In genomic region chr16:2996298-2996697, GRCh38 we compare ENCODE assay signal across 39 cellular contexts. TPM values are rescaled to one million over a fixed set of nuclear protein-coding genes. Genes with fewer than 3 reads are reported as not detected.
"Had no signal": no experiment of that assay in that cellular context is flagged by ENCODE, and none has a peak within 500 bp of the region (broad histone marks: within the 10 kb centered on the region; RNA-seq: fewer than 3 reads in every experiment).

No MANE protein-coding gene starts in this region.

- H3K9me3 ChIP-seq: ascending aorta had no signal

- H3K9me3 Mint-ChIP-seq: activated CD4-positive, alpha-beta memory T cell treated with anti-CD3 and anti-CD28 coated beads, Interleukin-2, amount 10 ng/mL, durations not matched to agents 7 days and 5 days; activated CD4-positive, alpha-beta T cell treated with anti-CD3 and anti-CD28 coated beads, Interleukin-2, amount 10 ng/mL, durations not matched to agents 7 days and 5 days; activated naive CD4-positive, alpha-beta T cell treated with anti-CD3 and anti-CD28 coated beads, Interleukin-2, amount 10 ng/mL, durations not matched to agents 7 days and 5 days; activated naive CD4-positive, alpha-beta T cell treated with anti-CD3 and anti-CD28 coated beads, Interleukin-2, amount 50 U/mL, for 24 hours; activated naive CD8-positive, alpha-beta T cell treated with anti-CD3 and anti-CD28 coated beads, Interleukin-2, amount 10 ng/mL, durations not matched to agents 7 days and 5 days; activated naive CD8-positive, alpha-beta T cell treated with anti-CD3 and anti-CD28 coated beads, Interleukin-2, amount 50 U/mL, for 24 hours; activated T-cell treated with anti-CD3 and anti-CD28 coated beads, Interleukin-2, amount 50 U/mL, for 24 hours; activated T-helper 2 cell treated with anti-CD3 and anti-CD28 coated beads, Interferon-gamma antibody, Interleukin-2, Interleukin-4, amounts not matched to agents 10 μg/mL and 5 μg/mL and 100 μg/mL, durations not matched to agents 14 hours and 24 hours and 36 hours; brain; central memory CD8-positive, alpha-beta T cell; T-helper 1 cell treated with Interleukin-12 subunit alpha and Interleukin-12 subunit beta and Interleukin-4 antibody, amounts not matched to agents 30 μg/mL and 1 μg/mL, for 36 hours; T-helper 2 cell treated with Interferon-gamma antibody and Interleukin-4, amounts not matched to agents 5 μg/mL and 100 μg/mL, for 36 hours; WTC11 had no signal

- DNase-seq: activated CD4-positive, alpha-beta memory T cell treated with anti-CD3 and anti-CD28 coated beads, Interleukin-2, amount 10 ng/mL, durations not matched to agents 7 days and 5 days; activated CD4-positive, alpha-beta T cell treated with anti-CD3 and anti-CD28 coated beads for 1 hour; activated CD4-positive, alpha-beta T cell treated with anti-CD3 and anti-CD28 coated beads for 36 hours; activated CD4-positive, alpha-beta T cell treated with anti-CD3 and anti-CD28 coated beads for 48 hours; activated CD4-positive, alpha-beta T cell treated with anti-CD3 and anti-CD28 coated beads, Interleukin-2, amount 10 ng/mL, durations not matched to agents 7 days and 5 days; activated CD4-positive, alpha-beta T cell treated with anti-CD3 and anti-CD28 coated beads, Interleukin-2, amount 50 U/mL, for 48 hours; activated CD4-positive, CD25-positive, alpha-beta regulatory T cell; activated CD8-positive, alpha-beta memory T cell treated with anti-CD3 and anti-CD28 coated beads for 24 hours; activated CD8-positive, alpha-beta memory T cell treated with anti-CD3 and anti-CD28 coated beads, Interleukin-2, amount 10 ng/mL, durations not matched to agents 7 days and 5 days; activated CD8-positive, alpha-beta memory T cell treated with anti-CD3 and anti-CD28 coated beads, Interleukin-2, amount 50 U/mL, for 48 hours; activated CD8-positive, alpha-beta T cell treated with anti-CD3 and anti-CD28 coated beads, Interleukin-2, amount 10 ng/mL, durations not matched to agents 7 days and 5 days; activated effector memory CD4-positive, alpha-beta T cell treated with Interleukin-2 at 50 U/mL for 16 hours; activated gamma-delta T cell; activated naive CD4-positive, alpha-beta T cell treated with anti-CD3 and anti-CD28 coated beads, Interleukin-2, amount 10 ng/mL, durations not matched to agents 7 days and 5 days; activated naive CD4-positive, alpha-beta T cell treated with Interleukin-2 at 50 U/mL for 16 hours; activated naive CD8-positive, alpha-beta T cell treated with anti-CD3 and anti-CD28 coated beads, Interleukin-2, amount 10 ng/mL, durations not matched to agents 7 days and 5 days; activated naive CD8-positive, alpha-beta T cell treated with anti-CD3 and anti-CD28 coated beads, Interleukin-2, amount 50 U/mL, for 24 hours; activated T-cell treated with anti-CD3 and anti-CD28 coated beads, Interleukin-2, amount 50 U/mL, for 24 hours; activated T-cell treated with anti-CD3 and anti-CD28 coated beads, Interleukin-2, amount 50 U/mL, for 48 hours; amygdala; anterior cingulate cortex; caudate nucleus; cerebellar nuclear complex; T-helper 2 cell; T-helper 9 cell; WERI-Rb-1 had no signal

- H3K4me1 ChIP-seq: ascending aorta had no signal

- H3K27me3 Mint-ChIP-seq: activated CD4-positive, alpha-beta T cell treated with anti-CD3 and anti-CD28 coated beads for 36 hours; activated naive CD4-positive, alpha-beta T cell treated with anti-CD3 and anti-CD28 coated beads, Interleukin-2, amount 50 U/mL, for 24 hours; activated naive CD8-positive, alpha-beta T cell; activated naive CD8-positive, alpha-beta T cell treated with anti-CD3 and anti-CD28 coated beads, Interleukin-2, amount 10 ng/mL, durations not matched to agents 7 days and 5 days had no signal

- H3K4me3 ChIP-seq: ascending aorta, cardiac muscle cell had no signal

- H3K36me3 Mint-ChIP-seq: activated CD8-positive, alpha-beta memory T cell treated with anti-CD3 and anti-CD28 coated beads, Interleukin-2, amount 10 ng/mL, durations not matched to agents 7 days and 5 days; activated naive CD4-positive, alpha-beta T cell treated with anti-CD3 and anti-CD28 coated beads, Interleukin-2, amount 10 ng/mL, durations not matched to agents 7 days and 5 days; activated naive CD4-positive, alpha-beta T cell treated with anti-CD3 and anti-CD28 coated beads, Interleukin-2, amount 50 U/mL, for 24 hours; activated naive CD8-positive, alpha-beta T cell; activated naive CD8-positive, alpha-beta T cell treated with anti-CD3 and anti-CD28 coated beads, Interleukin-2, amount 10 ng/mL, durations not matched to agents 7 days and 5 days; brain; WTC11 had no signal

- H3K36me3 ChIP-seq: ascending aorta, cardiac muscle cell, WERI-Rb-1 had no signal

- H3K27ac Mint-ChIP-seq: activated CD4-positive, alpha-beta memory T cell treated with anti-CD3 and anti-CD28 coated beads, Interleukin-2, amount 10 ng/mL, durations not matched to agents 7 days and 5 days; activated CD4-positive, alpha-beta T cell treated with anti-CD3 and anti-CD28 coated beads for 36 hours; activated CD4-positive, alpha-beta T cell treated with anti-CD3 and anti-CD28 coated beads, Interleukin-2, amount 10 ng/mL, durations not matched to agents 7 days and 5 days; activated CD8-positive, alpha-beta memory T cell treated with anti-CD3 and anti-CD28 coated beads, Interleukin-2, amount 10 ng/mL, durations not matched to agents 7 days and 5 days; activated CD8-positive, alpha-beta T cell treated with anti-CD3 and anti-CD28 coated beads, Interleukin-2, amount 10 ng/mL, durations not matched to agents 7 days and 5 days; activated naive CD4-positive, alpha-beta T cell treated with anti-CD3 and anti-CD28 coated beads, Interleukin-2, amount 10 ng/mL, durations not matched to agents 7 days and 5 days; activated naive CD4-positive, alpha-beta T cell treated with anti-CD3 and anti-CD28 coated beads, Interleukin-2, amount 50 U/mL, for 24 hours; activated naive CD8-positive, alpha-beta T cell; activated naive CD8-positive, alpha-beta T cell treated with anti-CD3 and anti-CD28 coated beads, Interleukin-2, amount 10 ng/mL, durations not matched to agents 7 days and 5 days; activated naive CD8-positive, alpha-beta T cell treated with anti-CD3 and anti-CD28 coated beads, Interleukin-2, amount 50 U/mL, for 24 hours; activated T-cell treated with anti-CD3 and anti-CD28 coated beads, Interleukin-2, amount 50 U/mL, for 24 hours; activated T-helper 2 cell treated with anti-CD3 and anti-CD28 coated beads, Interferon-gamma antibody, Interleukin-2, Interleukin-4, amounts not matched to agents 10 μg/mL and 5 μg/mL and 100 μg/mL, durations not matched to agents 14 hours and 24 hours and 36 hours; brain; T-helper 1 cell treated with Interleukin-12 subunit alpha and Interleukin-12 subunit beta and Interleukin-4 antibody, amounts not matched to agents 30 μg/mL and 1 μg/mL, for 36 hours; T-helper 2 cell treated with Interferon-gamma antibody and Interleukin-4, amounts not matched to agents 5 μg/mL and 100 μg/mL, for 36 hours; WTC11 had no signal

- FAIRE-seq: bronchial epithelial cell, TTC549 had no signal

- H3K27ac ChIP-seq: ascending aorta, cardiac muscle cell, WERI-Rb-1 had no signal

- H3K27me3 ChIP-seq: ascending aorta, cardiac muscle cell had no signal

- H3K4me3 Mint-ChIP-seq: activated CD4-positive, alpha-beta memory T cell treated with anti-CD3 and anti-CD28 coated beads, Interleukin-2, amount 10 ng/mL, durations not matched to agents 7 days and 5 days; activated CD4-positive, alpha-beta T cell treated with anti-CD3 and anti-CD28 coated beads for 36 hours; activated CD4-positive, alpha-beta T cell treated with anti-CD3 and anti-CD28 coated beads, Interleukin-2, amount 10 ng/mL, durations not matched to agents 7 days and 5 days; activated CD8-positive, alpha-beta memory T cell treated with anti-CD3 and anti-CD28 coated beads, Interleukin-2, amount 10 ng/mL, durations not matched to agents 7 days and 5 days; activated CD8-positive, alpha-beta T cell treated with anti-CD3 and anti-CD28 coated beads, Interleukin-2, amount 10 ng/mL, durations not matched to agents 7 days and 5 days; activated naive CD4-positive, alpha-beta T cell treated with anti-CD3 and anti-CD28 coated beads, Interleukin-2, amount 10 ng/mL, durations not matched to agents 7 days and 5 days; activated naive CD4-positive, alpha-beta T cell treated with anti-CD3 and anti-CD28 coated beads, Interleukin-2, amount 50 U/mL, for 24 hours; activated naive CD8-positive, alpha-beta T cell; activated naive CD8-positive, alpha-beta T cell treated with anti-CD3 and anti-CD28 coated beads, Interleukin-2, amount 10 ng/mL, durations not matched to agents 7 days and 5 days; activated naive CD8-positive, alpha-beta T cell treated with anti-CD3 and anti-CD28 coated beads, Interleukin-2, amount 50 U/mL, for 24 hours; activated T-cell treated with anti-CD3 and anti-CD28 coated beads, Interleukin-2, amount 50 U/mL, for 24 hours; brain; central memory CD8-positive, alpha-beta T cell; T-helper 1 cell treated with Interleukin-12 subunit alpha and Interleukin-12 subunit beta and Interleukin-4 antibody, amounts not matched to agents 30 μg/mL and 1 μg/mL, for 36 hours; T-helper 2 cell treated with Interferon-gamma antibody and Interleukin-4, amounts not matched to agents 5 μg/mL and 100 μg/mL, for 36 hours; WTC11 had no signal

- H3K4me1 Mint-ChIP-seq: activated CD4-positive, alpha-beta memory T cell treated with anti-CD3 and anti-CD28 coated beads, Interleukin-2, amount 10 ng/mL, durations not matched to agents 7 days and 5 days; activated CD4-positive, alpha-beta T cell treated with anti-CD3 and anti-CD28 coated beads for 36 hours; activated CD4-positive, alpha-beta T cell treated with anti-CD3 and anti-CD28 coated beads, Interleukin-2, amount 10 ng/mL, durations not matched to agents 7 days and 5 days; activated CD8-positive, alpha-beta memory T cell treated with anti-CD3 and anti-CD28 coated beads, Interleukin-2, amount 10 ng/mL, durations not matched to agents 7 days and 5 days; activated naive CD4-positive, alpha-beta T cell treated with anti-CD3 and anti-CD28 coated beads, Interleukin-2, amount 10 ng/mL, durations not matched to agents 7 days and 5 days; activated naive CD4-positive, alpha-beta T cell treated with anti-CD3 and anti-CD28 coated beads, Interleukin-2, amount 50 U/mL, for 24 hours; activated naive CD8-positive, alpha-beta T cell treated with anti-CD3 and anti-CD28 coated beads, Interleukin-2, amount 10 ng/mL, durations not matched to agents 7 days and 5 days; activated naive CD8-positive, alpha-beta T cell treated with anti-CD3 and anti-CD28 coated beads, Interleukin-2, amount 50 U/mL, for 24 hours; brain; central memory CD8-positive, alpha-beta T cell; WTC11 had no signal

RNA-seq across cellular contexts. Expression of gene PKMYT1, which starts 16.1 kb away (rescaled TPM):
- total RNA-seq: ascending aorta had no signal

RNA-seq across cellular contexts. Expression of gene CLDN9, which starts 16.4 kb away (rescaled TPM):
- total RNA-seq: activated CD4-positive, alpha-beta T cell treated with anti-CD3 and anti-CD28 coated beads for 36 hours; activated CD4-positive, alpha-beta T cell treated with anti-CD3 and anti-CD28 coated beads, Interleukin-2, amount 10 ng/mL, durations not matched to agents 7 days and 5 days; activated naive CD8-positive, alpha-beta T cell treated with anti-CD3 and anti-CD28 coated beads, Interleukin-2, amount 10 ng/mL, durations not matched to agents 7 days and 5 days; ascending aorta; chondrocyte had no signal

RNA-seq across cellular contexts. Expression of gene CLDN6, which starts 21.7 kb away (rescaled TPM):
- total RNA-seq: activated CD4-positive, alpha-beta memory T cell treated with anti-CD3 and anti-CD28 coated beads, Interleukin-2, amount 10 ng/mL, durations not matched to agents 7 days and 5 days; activated CD4-positive, alpha-beta T cell treated with anti-CD3 and anti-CD28 coated beads for 36 hours; activated CD4-positive, alpha-beta T cell treated with anti-CD3 and anti-CD28 coated beads, Interleukin-2, amount 10 ng/mL, durations not matched to agents 7 days and 5 days; activated CD8-positive, alpha-beta memory T cell treated with anti-CD3 and anti-CD28 coated beads, Interleukin-2, amount 10 ng/mL, durations not matched to agents 7 days and 5 days; activated CD8-positive, alpha-beta T cell treated with anti-CD3 and anti-CD28 coated beads, Interleukin-2, amount 10 ng/mL, durations not matched to agents 7 days and 5 days; activated naive CD8-positive, alpha-beta T cell treated with anti-CD3 and anti-CD28 coated beads, Interleukin-2, amount 10 ng/mL, durations not matched to agents 7 days and 5 days; activated T-helper 2 cell treated with anti-CD3 and anti-CD28 coated beads, Interferon-gamma antibody, Interleukin-2, Interleukin-4, amounts not matched to agents 10 μg/mL and 5 μg/mL and 100 μg/mL, durations not matched to agents 14 hours and 24 hours and 36 hours; ascending aorta; bronchial epithelial cell had no signal
